ENCODE assay signal across 8 cellular contexts in the genomic region with DNA sequence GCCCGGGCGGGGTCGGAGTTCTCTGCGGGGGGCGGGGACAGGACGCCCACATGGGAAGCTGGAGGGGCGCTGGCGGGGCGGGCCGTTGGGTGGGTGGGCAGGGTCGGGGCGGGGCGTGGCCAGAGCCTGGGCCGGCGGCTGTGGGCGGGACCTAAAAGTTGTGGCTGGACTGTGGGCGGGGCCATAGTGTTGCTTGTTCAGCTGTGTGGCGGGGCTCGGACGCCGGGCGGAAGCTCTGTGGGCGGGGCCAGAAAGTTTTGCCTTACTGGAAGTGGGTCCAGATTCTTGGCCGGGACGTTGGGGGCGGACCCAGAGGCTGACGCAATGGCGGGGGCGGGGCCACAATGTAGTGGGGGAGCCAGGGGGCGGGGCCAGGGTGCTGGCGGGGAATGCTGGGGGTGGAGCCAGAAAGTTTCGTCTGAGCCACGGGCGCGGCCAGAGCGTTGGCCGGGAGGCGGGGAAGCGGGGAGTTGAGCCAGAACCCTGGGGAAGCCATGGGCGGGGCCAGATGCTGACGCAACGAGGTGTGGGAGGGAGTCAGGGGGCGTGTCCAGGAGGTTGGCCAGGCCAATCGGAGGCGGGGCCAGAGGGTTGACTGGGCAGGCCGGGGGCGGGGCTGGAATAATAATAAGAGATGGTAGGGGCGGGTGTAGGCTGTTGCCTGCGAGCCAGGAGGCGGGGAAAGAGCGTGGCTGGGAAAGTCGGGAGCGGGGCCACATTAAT. TPM values are rescaled to one million over a fixed set of nuclear protein-coding genes. Genes with fewer than 3 reads are reported as not detected.
A peak's percentile ranks its signal among the peaks of the same experiment; 100 is the strongest.
DNase-seq lines count a peak whose midpoint lies in the region; ATAC-seq and TF ChIP-seq lines count a peak whose summit lies in the region.

No MANE protein-coding gene starts in this region.

- no peak overlapping the region for H2AK9ac ChIP-seq in IMR-90 (replicated peaks; ENCODE audit: low read depth, low read length, poor library complexity)

- no peak for TF ChIP-seq RAD21 in IMR-90 (IDR thresholded peaks at IDR 0.05; ENCODE audit: low read length)

- peak; percentile 100 for DNase-seq in Calu3
- DNase-seq in IMR-90: peak; percentile 98
- DNase-seq in activated T-cell treated with anti-CD3 and anti-CD28 coated beads for 24 hours (ENCODE audit: low read depth): peak; percentile 100
- DNase-seq in epidermal melanocyte (ENCODE audit: insufficient read length, low spot score): peak; percentile 99
- peak; percentile 92 for DNase-seq in middle frontal gyrus (ENCODE audit: extremely low spot score, low spot score)
- peak; percentile 100 for DNase-seq in stimulated activated CD8-positive, alpha-beta memory T cell treated with anti-CD3 and anti-CD28 coated beads, Interleukin-15, amount 100 ng/mL, for 48 hours (ENCODE audit: low read depth in 2 of 2)

- peak overlapping the region; percentile 43; the same call in 1 of the 2 replicates for H3K9ac ChIP-seq in IMR-90 (ENCODE audit: low read depth, low read length)
- H3K9ac ChIP-seq in OCI-LY3 (ENCODE audit: low read length): peak overlapping the region; percentile 83

- no peak overlapping the region for H3K4ac ChIP-seq in IMR-90 (ENCODE audit: low read depth, low read length)

- no peak overlapping the region for H4K5ac ChIP-seq in IMR-90 (ENCODE audit: low read depth, low read length)

- POLR2A ChIA-PET in IMR-90 (lab: Charles Lee; ENCODE audit: unreplicated experiment): interaction anchor here (0.6 to 1.6 kb wide), 9 partner anchors 13 to 530 kb away, joined by 3 to 10 read pairs (median 4); no protein-coding TSS in a partner anchor

- H3K27ac Mint-ChIP-seq in Calu3 (ENCODE audit: unreplicated experiment): peak overlapping the region; percentile 100

- H2AK5ac ChIP-seq in IMR-90 (ENCODE audit: low read depth, low read length): no peak overlapping the region

- H3K9me3 Mint-ChIP-seq in Calu3 (ENCODE audit: low read depth, unreplicated experiment): no peaks in the 10 kb centered on the region

- no peak overlapping the region for H2BK15ac ChIP-seq in IMR-90 (ENCODE audit: low read depth, low read length)

- dilution Hi-C loops in IMR-90 (cut with HindIII; ENCODE audit: low sequenced_read_pairs, unreplicated experiment): no loop called here

- H3K79me1 ChIP-seq in IMR-90 (ENCODE audit: low read depth in 1 of 2, low read length in 2 of 2): peaks cover 38 to 54% of the 10 kb centered on the region in 2 experiments

- 0% methylated on average over 15 of the region's 53 CpGs; no CpG with 5 or more reads in 1 of the 2 experiments for WGBS in IMR-90 (ENCODE audit: extremely low coverage in 2 of 2, insufficient read length in 1 of 2), 2 experiments

- H3K23ac ChIP-seq in IMR-90 (ENCODE audit: low read depth, low read length): no peak overlapping the region

- peaks cover 59% of the 10 kb centered on the region for H3K36me3 Mint-ChIP-seq in Calu3 (ENCODE audit: insufficient read depth, unreplicated experiment)

- no peak overlapping the region for H3K14ac ChIP-seq in IMR-90 (replicated peaks; ENCODE audit: low read depth, low read length)

- peak overlapping the region; percentile 85 for H3K4me3 Mint-ChIP-seq in Calu3 (ENCODE audit: low read depth, unreplicated experiment)

- H3K9me3 ChIP-seq in IMR-90 (ENCODE audit: control insufficient read depth, insufficient read depth, low read length): no peaks in the 10 kb centered on the region
- no peaks in the 10 kb centered on the region for H3K9me3 ChIP-seq in OCI-LY3 (ENCODE audit: insufficient read depth, low read length)

- H3K56ac ChIP-seq in IMR-90 (ENCODE audit: extremely low read depth, insufficient read depth, low read length): no peak overlapping the region

- peaks cover 37% of the 10 kb centered on the region for H3K4me1 Mint-ChIP-seq in Calu3 (ENCODE audit: low read depth, unreplicated experiment)

- ATAC-seq in GM21529 (IDR thresholded peaks at IDR 0.05; ENCODE audit: unreplicated experiment) (peak; percentile 67), IMR-90 (ENCODE audit: low read depth) (peak; percentile 84)

- H3K27ac ChIP-seq in IMR-90 (ENCODE audit: insufficient read depth, low read length) (peak overlapping the region; percentile 92), OCI-LY3 (ENCODE audit: low read length) (peak overlapping the region; percentile 63)

- H2AFZ ChIP-seq in IMR-90 (replicated peaks; ENCODE audit: low read length, poor library complexity): peak overlapping the region; percentile 89
- no peak overlapping the region for H2AFZ ChIP-seq in OCI-LY3 (ENCODE audit: low read depth, low read length)

- TF ChIP-seq POLR2A in IMR-90 (IDR thresholded peaks at IDR 0.05; ENCODE audit: low read depth, low read length): no peak

- peaks cover 23% of the 10 kb centered on the region for H3K9me1 ChIP-seq in IMR-90 (ENCODE audit: insufficient read depth, low read length)

- H4K91ac ChIP-seq in IMR-90 (ENCODE audit: insufficient read depth, low read depth, low read length): no peak overlapping the region; the same call in 1 of the 2 replicates

- H3K27me3 Mint-ChIP-seq in Calu3 (ENCODE audit: unreplicated experiment): no peaks in the 10 kb centered on the region

- CTCF ChIA-PET in Calu3 (lab: Charles Lee) (interaction anchor here (0.5 to 2.1 kb wide), 13 partner anchors 10 to 209 kb away, joined by 3 to 28 read pairs (median 5); partner anchors contain the start of genes DHX34 and INAFM1), IMR-90 (lab: Yijun Ruan, JAX) (interaction anchor here (0.8 to 1.5 kb wide), 3 partner anchors 13 to 126 kb away, joined by 3 to 8 read pairs (median 3); partner anchors contain the start of gene INAFM1)

- peaks cover 8% of the 10 kb centered on the region for H3K79me2 ChIP-seq in OCI-LY3 (ENCODE audit: low read length)

- H3K4me1 ChIP-seq in IMR-90 (ENCODE audit: control insufficient read depth, insufficient read depth, low read length) (peaks cover 20% of the 10 kb centered on the region), OCI-LY3 (ENCODE audit: low read length) (peaks cover 8% of the 10 kb centered on the region)

- no peak overlapping the region for H2BK120ac ChIP-seq in IMR-90 (ENCODE audit: low read depth, low read length)

- H3K36me3 ChIP-seq in IMR-90 (ENCODE audit: control insufficient read depth, insufficient read depth, low read length) (peaks cover 28% of the 10 kb centered on the region), OCI-LY3 (replicated peaks; ENCODE audit: low read depth, low read length) (peaks cover 13% of the 10 kb centered on the region)

- H3K18ac ChIP-seq in IMR-90 (ENCODE audit: low read depth, low read length): no peak overlapping the region; the same call in 1 of the 2 replicates

- peak overlapping the region in 1 of 2 experiments; percentile 52; a peak in 2 of 4 replicates for H4K8ac ChIP-seq in IMR-90 (ENCODE audit: low read depth in 2 of 2, low read length in 2 of 2)

- H2BK5ac ChIP-seq in IMR-90 (ENCODE audit: low read depth, low read length, poor library complexity, severe bottlenecking): peak overlapping the region; percentile 85

- H3K4me2 ChIP-seq in IMR-90 (ENCODE audit: low read depth, low read length): no peak overlapping the region
- H3K4me2 ChIP-seq in OCI-LY3 (ENCODE audit: low read length): peak overlapping the region; percentile 86

- H2BK20ac ChIP-seq in IMR-90 (ENCODE audit: low read depth, low read length): no peak overlapping the region

- no TSS peak for BruUV-seq in Calu3 (replicated peaks; lab: Mats Ljungman, UMichigan)
- BruUV-seq in IMR-90 (replicated peaks; lab: Mats Ljungman, UMichigan): no TSS peak

- no peaks in the 10 kb centered on the region for H3K27me3 ChIP-seq in IMR-90 (ENCODE audit: control insufficient read depth, insufficient read depth, low read length)
- no peaks in the 10 kb centered on the region for H3K27me3 ChIP-seq in OCI-LY3 (ENCODE audit: low read depth, low read length)

- H3K4me3 ChIP-seq in IMR-90 (ENCODE audit: insufficient read depth, low read depth, low read length): peak overlapping the region; percentile 59
- H3K4me3 ChIP-seq in OCI-LY3 (ENCODE audit: low read length): peak overlapping the region; percentile 84

- H4K20me1 ChIP-seq in IMR-90 (ENCODE audit: insufficient read depth, low read length) (peaks cover 8% of the 10 kb centered on the region; the same call in 1 of the 2 replicates), OCI-LY3 (ENCODE audit: insufficient read depth, low read length) (0 out of 2 replicates have a peak, but pooled peaks cover 4% of the 10 kb centered on the region)

- in situ Hi-C loops in IMR-90 (cut with MboI; ENCODE audit: low sequenced_read_pairs): no loop called here

- intact Hi-C loops in Calu3 (cut with micrococcal nuclease; ENCODE audit: unreplicated experiment) (no loop called here), IMR-90 (cut with micrococcal nuclease) (loop anchor here (1.0 kb wide), 1 partner anchor 16 kb away; no protein-coding TSS in a partner anchor)

- TF ChIP-seq CTCF in Calu3 (IDR thresholded peaks at IDR 0.05; ENCODE audit: unreplicated experiment) (no peak), IMR-90 (conservative IDR thresholded peaks at IDR 0.05; ENCODE audit: low read depth, low read length) (no peak), OCI-LY3 (IDR thresholded peaks at IDR 0.05; ENCODE audit: low read depth, low read length) (no peak)

TF ChIP-seq in IMR-90, 13 proteins besides CTCF, POLR2A, EP300 and RAD21 (continues in another document):
- TF ChIP-seq MAFK (IDR thresholded peaks at IDR 0.05; ENCODE audit: low read depth, low read length): no peak
- no peak for TF ChIP-seq RFX5 (IDR thresholded peaks at IDR 0.05; ENCODE audit: low read depth, low read length)
- peak; percentile 78; the same call in 1 of the 2 replicates for TF ChIP-seq MAZ (IDR thresholded peaks at IDR 0.05; ENCODE audit: borderline replicate concordance, low read depth, low read length)
- TF ChIP-seq CEBPB (IDR thresholded peaks at IDR 0.05; ENCODE audit: low read depth, low read length): peak; percentile 88

RNA-seq across cellular contexts. Expression of gene CCDC9, which starts 0.5 kb away (rescaled TPM):
- total RNA-seq in Calu3 (2022) (38.2 and 39.1 TPM in 2 replicates), IMR-90 (2012; rRNA removed) (2.9 and 3.6 TPM in 2 replicates)
- 8.6 and 9.6 TPM in 2 replicates for polyA plus RNA-seq in IMR-90 (2012; rRNA removed)
- polyA plus RNA-seq in IMR-90 (2012; cell fraction: cytosol; rRNA removed): 5.6 and 8.4 TPM in 2 replicates
- polyA plus RNA-seq in IMR-90 (2012; cell fraction: nucleus; rRNA removed; ENCODE audit: low replicate concordance): 29.1 and 33.9 TPM in 2 replicates

RNA-seq across cellular contexts. Expression of gene INAFM1, which starts 17.8 kb away (rescaled TPM):
- total RNA-seq in Calu3 (2022) (12.9 and 13.9 TPM in 2 replicates), IMR-90 (2012; rRNA removed) (0.36 and 0.56 TPM in 2 replicates)
- 7.8 and 11.0 TPM in 2 replicates for polyA plus RNA-seq in IMR-90 (2012; rRNA removed)
- polyA plus RNA-seq in IMR-90 (2012; cell fraction: cytosol; rRNA removed): 3.7 and 17.5 TPM in 2 replicates
- polyA plus RNA-seq in IMR-90 (2012; cell fraction: nucleus; rRNA removed; ENCODE audit: low replicate concordance): 25.4 and 47.4 TPM in 2 replicates

RNA-seq across cellular contexts. Expression of gene BBC3, which starts 25.9 kb away (rescaled TPM):
- 8.6 and 9.8 TPM in 2 replicates for total RNA-seq in Calu3 (2022)
- 1.6 and 1.9 TPM in 2 replicates for total RNA-seq in IMR-90 (2012; rRNA removed)
- 6.5 and 7.3 TPM in 2 replicates for polyA plus RNA-seq in IMR-90 (2012; rRNA removed)
- 4.4 and 12.4 TPM in 2 replicates for polyA plus RNA-seq in IMR-90 (2012; cell fraction: cytosol; rRNA removed)
- polyA plus RNA-seq in IMR-90 (2012; cell fraction: nucleus; rRNA removed; ENCODE audit: low replicate concordance): 14.7 and 19.5 TPM in 2 replicates

RNA-seq across cellular contexts. Expression of gene C5AR1, which starts 52.8 kb away (rescaled TPM):
- total RNA-seq in Calu3 (2022) (6.2 and 11.9 TPM in 2 replicates), IMR-90 (2012; rRNA removed) (under 0.01 TPM in 1 of 2 replicates, not detected in the other)
- polyA plus RNA-seq in IMR-90 (2012; rRNA removed): 1.0 TPM in 2 replicates
- 0.36 and 1.1 TPM in 2 replicates for polyA plus RNA-seq in IMR-90 (2012; cell fraction: cytosol; rRNA removed)
- polyA plus RNA-seq in IMR-90 (2012; cell fraction: nucleus; rRNA removed; ENCODE audit: low replicate concordance): 12.7 and 23.5 TPM in 2 replicates

Comparison
In these comparisons a context has a peak if more than half of its experiments do, and no peak if none do; other contexts are left out.
1. Peak in every context shown above with its lines: DNase-seq, ATAC-seq, H3K4me3 ChIP-seq and H3K27ac ChIP-seq.